Comparison of ENCODE assay signal across 23 cellular contexts in genomic region chr1:43235451-43236121, GRCh38. TPM values are rescaled to one million over a fixed set of nuclear protein-coding genes. Genes with fewer than 3 reads are reported as not detected.
DNase-seq lines count a peak whose midpoint lies in the region; ATAC-seq and TF ChIP-seq lines count a peak whose summit lies in the region.
"Had no signal": no experiment of that assay in that cellular context is flagged by ENCODE, and none has a peak within 500 bp of the region (broad histone marks: within the 10 kb centered on the region; RNA-seq: fewer than 3 reads in every experiment).

No MANE protein-coding gene starts in this region.

- no peaks in the 10 kb centered on the region for H3K27me3 ChIP-seq in NT2/D1 (ENCODE audit: insufficient read depth, insufficient read length)
- H3K27me3 ChIP-seq in heart left ventricle = no peaks in the 10 kb centered on the region

- H3K4me3 ChIP-seq in HEK293 (ENCODE audit: low read depth, low read length) = no peak overlapping the region
- H3K4me3 ChIP-seq in NT2/D1 (ENCODE audit: insufficient read length, low read depth) = no peak overlapping the region
- no peak overlapping the region for H3K4me3 ChIP-seq in heart left ventricle
- H3K4me3 ChIP-seq in mucosa of descending colon = no peak overlapping the region

- H3K9ac ChIP-seq in NT2/D1 (ENCODE audit: insufficient read length, low read depth) = peak overlapping the region; percentile 7

- TF ChIP-seq CTCF in HEK293 (tag by site-specific recombination; IDR thresholded peaks at IDR 0.05) = no peak
- TF ChIP-seq CTCF in heart left ventricle (IDR thresholded peaks at IDR 0.05) = no peak
- TF ChIP-seq CTCF in mucosa of descending colon (IDR thresholded peaks at IDR 0.05) = no peak

- H3K36me3 ChIP-seq in HEK293 (ENCODE audit: control insufficient read depth in 2 of 2, insufficient read depth in 1 of 2, low read length in 2 of 2) (no peaks in the 10 kb centered on the region), NT2/D1 (ENCODE audit: insufficient read depth, insufficient read length, low read length) (no peaks in the 10 kb centered on the region), heart left ventricle (no peaks in the 10 kb centered on the region), mucosa of descending colon (ENCODE audit: low read depth) (no peaks in the 10 kb centered on the region)
- H3K36me3 ChIP-seq: WERI-Rb-1 had no signal

- no peak for DNase-seq in NT2/D1 (ENCODE audit: low read depth, low spot score)
- DNase-seq in heart left ventricle = peak in 2 of 5 donors; percentile 33 to 51
- DNase-seq in mucosa of descending colon = peak; percentile 49 to 69 (median 58)
- no peak for DNase-seq in immature natural killer cell
- DNase-seq in activated naive CD4-positive, alpha-beta T cell treated with Interleukin-2 at 50 U/mL for 16 hours = no peak
- no peak for DNase-seq in activated T-cell treated with anti-CD3 and anti-CD28 coated beads, Interleukin-2, amount 50 U/mL, for 72 hours
- DNase-seq in SKM-1 treated with dmso at 0.1 percent for 144 hours (lab: John Stamatoyannopoulos, UW; ENCODE audit: unreplicated experiment) = no peak
- DNase-seq: activated CD4-positive, alpha-beta T cell treated with anti-CD3 and anti-CD28 coated beads, Interleukin-2, amount 50 U/mL, for 48 hours; CD4-positive, CD25-positive, alpha-beta regulatory T cell; DMS153; GF-D8; H7; hypothalamus; NCI-H146; NCI-H446 treated with DMSO at 0.1 percent for 48 hours; stimulated activated CD4-positive, alpha-beta T cell treated with anti-CD3 and anti-CD28 coated beads, Interleukin-12 subunit alpha, Interleukin-12 subunit beta, amount 100 ng/mL, for 4 hours; T-helper 17 cell; WERI-Rb-1 had no signal

- H3K27ac ChIP-seq in HEK293 (ENCODE audit: extremely low read depth, low read depth, low read length) (no peak overlapping the region), heart left ventricle (peak overlapping the region in 11 of 12 donors; percentile 21 to 80 (median 59))
- H3K27ac ChIP-seq: WERI-Rb-1 had no signal

- H3K4me1 Mint-ChIP-seq in immature natural killer cell = no peaks in the 10 kb centered on the region
- H3K4me1 Mint-ChIP-seq in activated T-cell treated with anti-CD3 and anti-CD28 coated beads, Interleukin-2, amount 50 U/mL, for 72 hours (ENCODE audit: low read depth) = no peaks in the 10 kb centered on the region
- H3K4me1 Mint-ChIP-seq: activated naive CD4-positive, alpha-beta T cell treated with anti-CD3 and anti-CD28 coated beads, Interleukin-2, amount 50 U/mL, for 24 hours had no signal

- no peaks in the 10 kb centered on the region for H3K27me3 Mint-ChIP-seq in immature natural killer cell (ENCODE audit: low read depth in 3 of 3)
- H3K27me3 Mint-ChIP-seq in activated T-cell treated with anti-CD3 and anti-CD28 coated beads, Interleukin-2, amount 50 U/mL, for 72 hours (ENCODE audit: low read depth) = no peaks in the 10 kb centered on the region
- H3K27me3 Mint-ChIP-seq: activated naive CD4-positive, alpha-beta T cell treated with anti-CD3 and anti-CD28 coated beads, Interleukin-2, amount 50 U/mL, for 24 hours had no signal

- POLR2A ChIA-PET in HEK293 (lab: Yijun Ruan, JAX) = no interaction called here

- WGBS in heart left ventricle, 4 donors = 62 to 77% (median 63%) methylated on average over 7 to 9 of the region's 9 CpGs

- intact Hi-C loops in heart left ventricle (cut with DNase I) = loop anchor here (2.0 to 10.0 kb wide), 8 partner anchors 67 to 187 kb away; partner anchors contain the start of genes ELOVL1 (in 4 of the 10), MED8 (in 4 of the 10), SZT2 (in 4 of the 10) and CDC20 (in 2 of the 10)
- intact Hi-C loops in mucosa of descending colon (cut with DNase I, micrococcal nuclease) = loop anchor here in 1 of 2 donors (10.0 kb wide), 1 partner anchor 179 kb away; no protein-coding TSS in a partner anchor

- H3K9me3 Mint-ChIP-seq in immature natural killer cell = no peaks in the 10 kb centered on the region
- no peaks in the 10 kb centered on the region for H3K9me3 Mint-ChIP-seq in activated T-cell treated with anti-CD3 and anti-CD28 coated beads, Interleukin-2, amount 50 U/mL, for 72 hours

- peak; percentile 43 to 64 (median 52) for ATAC-seq in heart left ventricle
- ATAC-seq in mucosa of descending colon = peak; percentile 76
- ATAC-seq in activated T-cell treated with anti-CD3 and anti-CD28 coated beads, Interleukin-2, amount 50 U/mL, for 72 hours (replicated peaks in 1 of 2) = no peak
- ATAC-seq: T-helper 17 cell had no signal

- H3K4me1 ChIP-seq in HEK293 (ENCODE audit: control insufficient read depth, insufficient read depth, low read length) (no peaks in the 10 kb centered on the region), NT2/D1 (ENCODE audit: insufficient read depth, insufficient read length) (peaks cover 4% of the 10 kb centered on the region), heart left ventricle (peaks cover 5 to 56% (median 14%) of the 10 kb centered on the region in 12 donors), mucosa of descending colon (ENCODE audit: low read depth) (peaks cover 15% of the 10 kb centered on the region)

- H3K4me3 Mint-ChIP-seq in immature natural killer cell = no peak overlapping the region
- no peak overlapping the region for H3K4me3 Mint-ChIP-seq in activated T-cell treated with anti-CD3 and anti-CD28 coated beads, Interleukin-2, amount 50 U/mL, for 72 hours
- H3K4me3 Mint-ChIP-seq: activated naive CD4-positive, alpha-beta T cell treated with anti-CD3 and anti-CD28 coated beads, Interleukin-2, amount 50 U/mL, for 24 hours; CD4-positive, CD25-positive, alpha-beta regulatory T cell; T-helper 17 cell had no signal

- no peak for TF ChIP-seq POLR2A in heart left ventricle (IDR thresholded peaks at IDR 0.05)

- no peak overlapping the region for H3K27ac Mint-ChIP-seq in immature natural killer cell
- H3K27ac Mint-ChIP-seq in activated T-cell treated with anti-CD3 and anti-CD28 coated beads, Interleukin-2, amount 50 U/mL, for 72 hours = no peak overlapping the region
- H3K27ac Mint-ChIP-seq: activated naive CD4-positive, alpha-beta T cell treated with anti-CD3 and anti-CD28 coated beads, Interleukin-2, amount 50 U/mL, for 24 hours; CD4-positive, CD25-positive, alpha-beta regulatory T cell; T-helper 17 cell had no signal

- H3K9me3 ChIP-seq in HEK293 (ENCODE audit: control insufficient read depth, insufficient read depth, low read depth, low read length) (no peaks in the 10 kb centered on the region), NT2/D1 (ENCODE audit: insufficient read depth, low read length) (no peaks in the 10 kb centered on the region; the same call in 1 of the 2 replicates), heart left ventricle (no peaks in the 10 kb centered on the region), mucosa of descending colon (no peaks in the 10 kb centered on the region)

- CTCF ChIA-PET in HEK293 (lab: Yijun Ruan, JAX) = interaction anchor here (0.7 kb wide), 1 partner anchor 153 kb away, joined by 3 read pairs; no protein-coding TSS in a partner anchor

- no peaks in the 10 kb centered on the region for H3K36me3 Mint-ChIP-seq in immature natural killer cell
- no peaks in the 10 kb centered on the region for H3K36me3 Mint-ChIP-seq in activated T-cell treated with anti-CD3 and anti-CD28 coated beads, Interleukin-2, amount 50 U/mL, for 72 hours (ENCODE audit: insufficient read depth in 2 of 2)
- H3K36me3 Mint-ChIP-seq: activated naive CD4-positive, alpha-beta T cell treated with anti-CD3 and anti-CD28 coated beads, Interleukin-2, amount 50 U/mL, for 24 hours; CD4-positive, CD25-positive, alpha-beta regulatory T cell had no signal

TF ChIP-seq in HEK293, 187 proteins besides CTCF, POLR2A, EP300 and RAD21 (continues in another document):
- TF ChIP-seq ZBTB17 (tag by site-specific recombination; IDR thresholded peaks at IDR 0.05) = no peak
- TF ChIP-seq, protein P1, sequence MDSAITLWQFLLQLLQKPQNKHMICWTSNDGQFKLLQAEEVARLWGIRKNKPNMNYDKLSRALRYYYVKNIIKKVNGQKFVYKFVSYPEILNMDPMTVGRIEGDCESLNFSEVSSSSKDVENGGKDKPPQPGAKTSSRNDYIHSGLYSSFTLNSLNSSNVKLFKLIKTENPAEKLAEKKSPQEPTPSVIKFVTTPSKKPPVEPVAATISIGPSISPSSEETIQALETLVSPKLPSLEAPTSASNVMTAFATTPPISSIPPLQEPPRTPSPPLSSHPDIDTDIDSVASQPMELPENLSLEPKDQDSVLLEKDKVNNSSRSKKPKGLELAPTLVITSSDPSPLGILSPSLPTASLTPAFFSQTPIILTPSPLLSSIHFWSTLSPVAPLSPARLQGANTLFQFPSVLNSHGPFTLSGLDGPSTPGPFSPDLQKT (IDR thresholded peaks at IDR 0.05; ENCODE audit: borderline replicate concordance, low read depth, low read length) = no peak
- no peak for TF ChIP-seq ZNF311 (tag by site-specific recombination; IDR thresholded peaks at IDR 0.05; ENCODE audit: borderline replicate concordance)
- TF ChIP-seq ZNF530 (tag by site-specific recombination; IDR thresholded peaks at IDR 0.05; ENCODE audit: low read depth) = no peak
- TF ChIP-seq REPIN1 (tag by site-specific recombination; IDR thresholded peaks at IDR 0.05; ENCODE audit: low read depth) = no peak
- TF ChIP-seq ZNF626 (tag by site-specific recombination; IDR thresholded peaks at IDR 0.05) = no peak
- no peak for TF ChIP-seq ZNF211 (tag by site-specific recombination; IDR thresholded peaks at IDR 0.05; ENCODE audit: low read depth)
- TF ChIP-seq, protein P2, sequence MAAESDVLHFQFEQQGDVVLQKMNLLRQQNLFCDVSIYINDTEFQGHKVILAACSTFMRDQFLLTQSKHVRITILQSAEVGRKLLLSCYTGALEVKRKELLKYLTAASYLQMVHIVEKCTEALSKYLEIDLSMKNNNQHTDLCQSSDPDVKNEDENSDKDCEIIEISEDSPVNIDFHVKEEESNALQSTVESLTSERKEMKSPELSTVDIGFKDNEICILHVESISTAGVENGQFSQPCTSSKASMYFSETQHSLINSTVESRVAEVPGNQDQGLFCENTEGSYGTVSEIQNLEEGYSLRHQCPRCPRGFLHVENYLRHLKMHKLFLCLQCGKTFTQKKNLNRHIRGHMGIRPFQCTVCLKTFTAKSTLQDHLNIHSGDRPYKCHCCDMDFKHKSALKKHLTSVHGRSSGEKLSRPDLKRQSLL (tag by site-specific recombination; IDR thresholded peaks at IDR 0.05) = peak; percentile 59; the same call in 1 of the 2 replicates
- TF ChIP-seq YY2 (tag by site-specific recombination; IDR thresholded peaks at IDR 0.05) = no peak
- TF ChIP-seq KLF9 (tag by site-specific recombination; IDR thresholded peaks at IDR 0.05; ENCODE audit: low read depth) = no peak

RNA-seq across cellular contexts. Expression of gene TMEM125, which starts 34.2 kb away (rescaled TPM):
- total RNA-seq in heart left ventricle = under 1 TPM in 4 of 9 donors, not detected in 5; 0.15 to 0.68 (median 0.47) TPM
- polyA plus RNA-seq in heart left ventricle = under 1 TPM; 0.11 to 0.30 TPM
- total RNA-seq in mucosa of descending colon = 10 to 100 TPM; 31.9 to 71.6 (median 40.6) TPM
- 1 to 10 TPM in 1 of 3 donors, under 1 TPM in 1, not detected in 1; 0.53 to 3.7 TPM for polyA plus RNA-seq in immature natural killer cell
- not detected for total RNA-seq in activated T-cell treated with anti-CD3 and anti-CD28 coated beads, Interleukin-2, amount 50 U/mL, for 72 hours
- total RNA-seq: CD4-positive, CD25-positive, alpha-beta regulatory T cell; T-helper 17 cell had no signal
- polyA plus RNA-seq: AG04450; CD4-positive, CD25-positive, alpha-beta regulatory T cell had no signal

RNA-seq across cellular contexts. Expression of gene C1orf210, which starts 49.8 kb away (rescaled TPM):
- total RNA-seq in heart left ventricle (not detected), mucosa of descending colon (100 to 1,000 TPM in 1 of 3 donors, 10 to 100 TPM in 2; 33.1 to 102 (median 63.3) TPM)
- polyA plus RNA-seq in heart left ventricle (not detected), immature natural killer cell (not detected)
- total RNA-seq in activated T-cell treated with anti-CD3 and anti-CD28 coated beads, Interleukin-2, amount 50 U/mL, for 72 hours = under 1 TPM in 1 of 2 donors, not detected in 1; 0.38 TPM
- total RNA-seq: CD4-positive, CD25-positive, alpha-beta regulatory T cell; fibroblast of villous mesenchyme; T-helper 17 cell; temporal lobe had no signal
- polyA plus RNA-seq: AG04450; CD4-positive, CD25-positive, alpha-beta regulatory T cell had no signal

Comparison
In these comparisons a context has a peak if more than half of its experiments do, and no peak if none do; other contexts are left out.
1. DNase-seq: peak in mucosa of descending colon (3 of 3); none in NT2/D1 (single experiment), immature natural killer cell (0 of 3), activated naive CD4-positive, alpha-beta T cell treated with Interleukin-2 at 50 U/mL for 16 hours (single experiment), activated T-cell treated with anti-CD3 and anti-CD28 coated beads, Interleukin-2, amount 50 U/mL, for 72 hours (0 of 2) and SKM-1 treated with dmso at 0.1 percent for 144 hours (single experiment).
2. ATAC-seq: peak in heart left ventricle (4 of 4) and mucosa of descending colon (single experiment); none in activated T-cell treated with anti-CD3 and anti-CD28 coated beads, Interleukin-2, amount 50 U/mL, for 72 hours (0 of 2).
3. RNA of gene TMEM125, which starts 34.2 kb away (total RNA-seq): 31.9 to 71.6 TPM in mucosa of descending colon; 0.15 to 0.68 TPM in heart left ventricle and not detected in activated T-cell treated with anti-CD3 and anti-CD28 coated beads, Interleukin-2, amount 50 U/mL, for 72 hours; every median in the first group is over 10 times any median in the second.
4. RNA of gene C1orf210, which starts 49.8 kb away (total RNA-seq): 33.1 to 102 TPM in mucosa of descending colon; 0.38 TPM in activated T-cell treated with anti-CD3 and anti-CD28 coated beads, Interleukin-2, amount 50 U/mL, for 72 hours and not detected in heart left ventricle; every median in the first group is over 10 times any median in the second.